In the genomic region with DNA sequence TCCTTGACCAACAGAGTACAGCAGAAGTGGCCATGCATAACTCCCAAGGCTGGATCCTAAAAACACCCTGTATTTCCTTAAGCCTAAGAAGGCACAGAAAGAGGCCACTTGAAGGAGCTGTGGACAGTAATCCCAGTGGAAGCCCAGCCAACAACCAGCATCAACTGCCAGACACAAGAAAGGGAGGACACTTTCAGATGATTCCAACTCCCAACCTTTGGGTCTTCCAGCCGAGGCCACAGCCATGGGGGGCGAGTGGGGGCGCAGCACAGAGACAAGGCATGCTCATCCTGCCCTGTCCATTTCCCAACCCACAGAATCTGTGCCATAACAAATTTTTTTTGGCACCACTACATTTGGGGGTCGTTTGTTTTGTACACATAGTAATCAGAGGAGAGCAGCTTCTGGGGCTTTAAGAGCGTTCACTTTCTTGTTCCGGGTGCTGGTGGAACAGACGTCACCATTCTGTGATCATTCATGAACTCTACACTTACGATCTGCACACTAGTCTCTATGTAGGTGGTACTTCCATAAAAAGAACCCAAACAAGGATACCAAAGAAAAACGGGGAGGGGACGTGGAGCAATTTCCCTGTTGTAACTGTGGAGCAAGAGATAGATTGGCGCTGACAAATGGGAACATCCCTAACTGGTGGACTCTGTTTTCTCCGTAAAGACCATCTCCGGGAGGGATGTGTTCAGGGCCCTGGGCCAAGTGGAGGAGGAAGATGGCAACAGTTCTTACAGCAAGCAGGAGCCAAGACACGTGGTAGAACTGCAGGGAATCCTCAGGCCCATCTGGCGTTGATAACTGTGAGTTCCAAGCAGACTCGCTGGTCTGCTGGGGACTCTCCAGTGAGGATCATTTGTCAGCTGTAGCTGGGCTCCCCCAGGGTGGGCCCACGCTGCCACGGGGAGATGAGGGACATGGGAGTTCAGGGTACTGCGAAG, we compare ENCODE assay signal across 11 cellular contexts. TPM values are rescaled to one million over a fixed set of nuclear protein-coding genes. Genes with fewer than 3 reads are reported as not detected.
DNase-seq lines count a peak whose midpoint lies in the region; ATAC-seq, FAIRE-seq and TF ChIP-seq lines count a peak whose summit lies in the region.
"Had no signal": no experiment of that assay in that cellular context is flagged by ENCODE, and none has a peak within 500 bp of the region (broad histone marks: within the 10 kb centered on the region; RNA-seq: fewer than 3 reads in every experiment).

No MANE protein-coding gene starts in this region.

- TF ChIP-seq POLR2A in vagina (IDR thresholded peaks at IDR 0.05): no peak

- peaks cover 38% of the 10 kb centered on the region for H3K4me1 ChIP-seq in vagina

- DNase-seq in NCI-H524 (lab: John Stamatoyannopoulos, UW) (peak; percentile 14 to 68), NCI-H524 treated with DMSO at 0.1 percent for 48 hours (lab: John Stamatoyannopoulos, UW) (no peak), mucosa of gallbladder (ENCODE audit: low spot score) (peak; percentile 67), vagina (ENCODE audit: extremely low spot score in 2 of 2) (peak in 1 of 2 donors; percentile 97)
- no peak for DNase-seq in activated CD4-positive, alpha-beta T cell treated with anti-CD3 and anti-CD28 coated beads for 4 hours
- DNase-seq: 8988T, activated gamma-delta T cell treated with Interleukin-2 at 50 U/mL for 16 hours had no signal

- H3K4me3 ChIP-seq in vagina: peak overlapping the region; percentile 16 to 17

- peak overlapping the region; percentile 81 for H3K27ac ChIP-seq in vagina

- TF ChIP-seq CTCF in vagina (IDR thresholded peaks at IDR 0.05): no peak

- no peaks in the 10 kb centered on the region for H3K27me3 ChIP-seq in vagina

- FAIRE-seq in endometrium (lab: Jason Lieb, UNC): peak; percentile 91

- no peaks in the 10 kb centered on the region for H3K9me3 ChIP-seq in vagina

- intact Hi-C loops in vagina (cut with DNase I): loop anchor here (10.0 kb wide), 1 partner anchor 262 kb away; no protein-coding TSS in a partner anchor

- no peak for ATAC-seq in GM21737 (IDR thresholded peaks at IDR 0.05; ENCODE audit: unreplicated experiment)
- ATAC-seq in GM21360 (IDR thresholded peaks at IDR 0.05; ENCODE audit: unreplicated experiment): no peak
- ATAC-seq: stimulated activated memory B cell treated with anti-CD40 and anti-IgM and Interleukin-4, amounts not matched to agents 10 μg/mL and 1 μg/mL and 100 μg/mL, for 72 hours had no signal

- H3K36me3 ChIP-seq in vagina: no peaks in the 10 kb centered on the region

RNA-seq across cellular contexts. Expression of a gene that starts 5.9 kb away (rescaled TPM):
- total RNA-seq in mucosa of gallbladder (11.6 TPM), vagina (7.6 TPM)

Comparison
In these comparisons a context has a peak if more than half of its experiments do, and no peak if none do; other contexts are left out.
1. DNase-seq: peak in NCI-H524 (2 of 2) and mucosa of gallbladder (single experiment); none in NCI-H524 treated with DMSO at 0.1 percent for 48 hours (single experiment) and activated CD4-positive, alpha-beta T cell treated with anti-CD3 and anti-CD28 coated beads for 4 hours (0 of 2).